In genomic region chr18:12849548-12849947, GRCh38 we compare ENCODE assay signal across 21 cellular contexts.
"Had no signal": no experiment of that assay in that cellular context is flagged by ENCODE, and none has a peak within 500 bp of the region (broad histone marks: within the 10 kb centered on the region; RNA-seq: fewer than 3 reads in every experiment).

No MANE protein-coding gene starts in this region.

- H3K4me1 ChIP-seq: ascending aorta, breast epithelium, psoas muscle, right lobe of liver had no signal

- H3K27me3 ChIP-seq: ascending aorta, breast epithelium, right lobe of liver, upper lobe of left lung had no signal

- H3K4me3 ChIP-seq: ascending aorta, breast epithelium, psoas muscle, right lobe of liver, smooth muscle cell, upper lobe of left lung had no signal

- H3K27ac Mint-ChIP-seq: activated CD4-positive, alpha-beta T cell treated with anti-CD3 and anti-CD28 coated beads, Interleukin-2, amount 10 ng/mL, durations not matched to agents 24 days and 14 days; activated CD8-positive, alpha-beta T cell treated with anti-CD3 and anti-CD28 coated beads, Interleukin-2, amount 10 ng/mL, durations not matched to agents 7 days and 5 days; activated T-helper 1 cell treated with anti-CD3 and anti-CD28 coated beads, Interleukin-12 subunit alpha, Interleukin-12 subunit beta, Interleukin-2, Interleukin-4 antibody, amounts not matched to agents 30 ng/mL and 10 ng/mL and 1 ng/mL, durations not matched to agents 14 hours and 24 hours and 36 hours had no signal

- H3K27me3 Mint-ChIP-seq: activated CD4-positive, alpha-beta T cell treated with anti-CD3 and anti-CD28 coated beads, Interleukin-2, amount 10 ng/mL, durations not matched to agents 24 days and 14 days; dendritic cell treated with granulocyte-macrophage colony-stimulating factor and Interleukin-4, amounts not matched to agents 40 ng/mL and 50 ng/mL, for 4 days had no signal

- H3K4me2 ChIP-seq: smooth muscle cell had no signal

- H3K36me3 ChIP-seq: ascending aorta, breast epithelium, right lobe of liver had no signal

- H3K9me3 ChIP-seq: ascending aorta, breast epithelium, psoas muscle, right lobe of liver, upper lobe of left lung had no signal

- H3K27ac ChIP-seq: ascending aorta, breast epithelium, epithelial cell of prostate, psoas muscle, right lobe of liver had no signal

- ATAC-seq: activated CD8-positive, alpha-beta T cell treated with anti-CD3 and anti-CD28 coated beads, Interleukin-2, amount 10 ng/mL, durations not matched to agents 7 days and 5 days; psoas muscle; right lobe of liver; stimulated activated naive CD8-positive, alpha-beta T cell treated with anti-CD3 and anti-CD28 coated beads, Interleukin-15, Interleukin-2, amounts not matched to agents 100 U/mL and 50 U/mL, for 24 hours had no signal

- DNase-seq: activated CD4-positive, alpha-beta T cell treated with anti-CD3 and anti-CD28 coated beads, Interleukin-2, amount 10 ng/mL, durations not matched to agents 24 days and 14 days; activated CD4-positive, CD25-positive, alpha-beta regulatory T cell; activated CD8-positive, alpha-beta memory T cell treated with anti-CD3 and anti-CD28 coated beads, Interleukin-2, amount 50 U/mL, for 48 hours; activated CD8-positive, alpha-beta T cell treated with anti-CD3 and anti-CD28 coated beads, Interleukin-2, amount 10 ng/mL, durations not matched to agents 7 days and 5 days; activated naive CD4-positive, alpha-beta T cell; effector memory CD4-positive, alpha-beta T cell; kidney; midbrain; psoas muscle; right lobe of liver; stimulated activated CD4-positive, alpha-beta T cell treated with anti-CD3 and anti-CD28 coated beads, Interleukin-4, amount 100 ng/mL, for 4 hours; stimulated activated CD8-positive, alpha-beta memory T cell treated with anti-CD3 and anti-CD28 coated beads, Interleukin-4, amount 100 ng/mL, for 48 hours; stimulated activated naive CD8-positive, alpha-beta T cell treated with anti-CD3 and anti-CD28 coated beads, Interleukin-15, Interleukin-2, amounts not matched to agents 100 U/mL and 50 U/mL, for 24 hours; T-helper 2 cell had no signal

- H3K9me3 Mint-ChIP-seq: activated T-helper 1 cell treated with anti-CD3 and anti-CD28 coated beads, Interleukin-12 subunit alpha, Interleukin-12 subunit beta, Interleukin-2, Interleukin-4 antibody, amounts not matched to agents 30 ng/mL and 10 ng/mL and 1 ng/mL, durations not matched to agents 14 hours and 24 hours and 36 hours; dendritic cell treated with granulocyte-macrophage colony-stimulating factor and Interleukin-4, amounts not matched to agents 40 ng/mL and 50 ng/mL, for 4 days had no signal

- H3K4me3 Mint-ChIP-seq: activated CD4-positive, alpha-beta T cell treated with anti-CD3 and anti-CD28 coated beads, Interleukin-2, amount 10 ng/mL, durations not matched to agents 24 days and 14 days; activated CD8-positive, alpha-beta T cell treated with anti-CD3 and anti-CD28 coated beads, Interleukin-2, amount 10 ng/mL, durations not matched to agents 7 days and 5 days; activated T-helper 1 cell treated with anti-CD3 and anti-CD28 coated beads, Interleukin-12 subunit alpha, Interleukin-12 subunit beta, Interleukin-2, Interleukin-4 antibody, amounts not matched to agents 30 ng/mL and 10 ng/mL and 1 ng/mL, durations not matched to agents 14 hours and 24 hours and 36 hours; dendritic cell treated with granulocyte-macrophage colony-stimulating factor and Interleukin-4, amounts not matched to agents 40 ng/mL and 50 ng/mL, for 4 days had no signal
